In the genomic region with DNA sequence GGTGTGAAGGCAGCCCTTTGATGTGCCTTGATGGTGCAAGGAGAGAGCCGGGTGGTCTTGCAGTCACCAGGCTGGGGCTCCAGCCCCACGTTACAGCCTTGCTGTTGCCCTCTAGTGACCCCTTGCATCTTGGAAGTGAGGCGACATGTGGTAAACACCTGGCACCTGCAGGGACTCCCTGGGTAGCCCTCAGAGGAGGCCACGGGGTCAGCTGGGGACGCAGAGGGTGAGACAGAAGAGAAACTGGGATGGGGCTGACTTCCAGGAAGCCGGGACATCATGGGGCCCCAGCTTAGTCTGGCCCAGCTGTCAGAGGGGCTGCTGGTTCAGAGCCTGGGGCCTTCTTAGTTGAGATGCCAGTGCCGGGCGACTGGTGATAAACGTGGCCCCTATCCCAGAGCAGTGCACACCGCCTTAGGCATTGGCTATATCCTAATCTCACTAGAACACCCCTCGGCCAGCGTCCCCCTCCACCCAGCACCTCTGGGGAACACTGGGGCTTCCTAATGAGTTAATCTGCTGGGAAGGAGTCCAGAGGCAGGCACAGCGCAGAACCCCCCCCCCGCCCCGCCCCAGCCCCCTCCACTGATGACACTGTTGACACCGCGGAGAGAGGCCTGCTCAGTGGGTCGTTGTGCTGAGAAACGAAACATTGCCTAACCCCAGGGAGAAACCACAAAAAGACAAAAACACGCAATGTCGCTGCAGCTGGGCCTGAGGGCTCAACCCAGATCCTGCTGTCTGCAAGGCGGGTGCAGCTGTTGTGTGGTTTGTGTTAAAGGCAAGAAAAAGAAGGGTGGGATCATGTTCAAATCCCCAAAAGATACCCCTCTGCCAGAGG, we compare ENCODE assay signal across 8 cellular contexts.
DNase-seq lines count a peak whose midpoint lies in the region; ATAC-seq and TF ChIP-seq lines count a peak whose summit lies in the region.

No MANE protein-coding gene starts in this region.

- in situ Hi-C loops in ACHN (cut with HindIII; ENCODE audit: low pct_ligation_motif_present, low pct_unique_long_range_greater_than_20kb, low sequenced_read_pairs): no loop called here

- peak overlapping the region; percentile 63 for H3K4me3 Mint-ChIP-seq in central memory CD8-positive, alpha-beta T cell
- no peak overlapping the region for H3K4me3 Mint-ChIP-seq in nephron

- H3K4me3 ChIP-seq in upper lobe of right lung: no peak overlapping the region

- H3K9me3 ChIP-seq in upper lobe of right lung: no peaks in the 10 kb centered on the region

- peak overlapping the region; percentile 93 for H3K27ac Mint-ChIP-seq in central memory CD8-positive, alpha-beta T cell (ENCODE audit: low read depth)
- H3K27ac Mint-ChIP-seq in nephron: peak overlapping the region; percentile 86 to 87 (median 87)

- H3K27me3 ChIP-seq in upper lobe of right lung: no peaks in the 10 kb centered on the region

- peak overlapping the region; percentile 73 for H3K27ac ChIP-seq in upper lobe of right lung

- intact Hi-C loops in upper lobe of right lung (cut with DNase I): no loop called here

- peaks cover 5% of the 10 kb centered on the region for H3K36me3 Mint-ChIP-seq in central memory CD8-positive, alpha-beta T cell (ENCODE audit: insufficient read depth)
- H3K36me3 Mint-ChIP-seq in nephron (ENCODE audit: low read depth): no peaks in the 10 kb centered on the region

- ATAC-seq in GM19324 (IDR thresholded peaks at IDR 0.05; ENCODE audit: low FRiP score, unreplicated experiment) (peak; percentile 39), HG03378 (IDR thresholded peaks at IDR 0.05; ENCODE audit: unreplicated experiment) (peak; percentile 47), upper lobe of right lung (peak; percentile 25)
- peak; percentile 84 for ATAC-seq in central memory CD8-positive, alpha-beta T cell (replicated peaks; ENCODE audit: extremely low read depth, poor library complexity, severe bottlenecking)

- no peaks in the 10 kb centered on the region for H3K36me3 ChIP-seq in upper lobe of right lung

- H3K9me3 Mint-ChIP-seq in central memory CD8-positive, alpha-beta T cell: no peaks in the 10 kb centered on the region
- no peaks in the 10 kb centered on the region for H3K9me3 Mint-ChIP-seq in nephron

- TF ChIP-seq CTCF in nephron (IDR thresholded peaks at IDR 0.05; ENCODE audit: unreplicated experiment in 3 of 3) (no peak), upper lobe of right lung (IDR thresholded peaks at IDR 0.05) (no peak)

- H3K4me1 Mint-ChIP-seq in central memory CD8-positive, alpha-beta T cell: peaks cover 76% of the 10 kb centered on the region
- peaks cover 69% of the 10 kb centered on the region for H3K4me1 Mint-ChIP-seq in nephron

- H3K4me1 ChIP-seq in upper lobe of right lung: peaks cover 51% of the 10 kb centered on the region

- DNase-seq in Ammon's horn (ENCODE audit: low spot score) (peak; percentile 68), UCSD-AML1 (lab: John Stamatoyannopoulos, UW; ENCODE audit: unreplicated experiment) (peak; percentile 34), upper lobe of right lung (peak; percentile 64), ACHN (no peak)
- DNase-seq in central memory CD8-positive, alpha-beta T cell (ENCODE audit: low spot score in 2 of 2): peak; percentile 43 to 67

- no peaks in the 10 kb centered on the region for H3K27me3 Mint-ChIP-seq in central memory CD8-positive, alpha-beta T cell
- H3K27me3 Mint-ChIP-seq in nephron (ENCODE audit: low read depth): peaks cover 15% of the 10 kb centered on the region

Comparison
In these comparisons a context has a peak if more than half of its experiments do, and no peak if none do; other contexts are left out.
1. ATAC-seq: peak in every context shown above with its lines; median percentile 84 in central memory CD8-positive, alpha-beta T cell; 47 in HG03378; 39 in GM19324; 25 in upper lobe of right lung.